26 cellular contexts compared by ENCODE assay signal in genomic region chr17:40148527-40148926, GRCh38. TPM values are rescaled to one million over a fixed set of nuclear protein-coding genes. Genes with fewer than 3 reads are reported as not detected.
A peak's percentile ranks its signal among the peaks of the same experiment; 100 is the strongest.
DNase-seq lines count a peak whose midpoint lies in the region; ATAC-seq and TF ChIP-seq lines count a peak whose summit lies in the region.
"Had no signal": no experiment of that assay in that cellular context is flagged by ENCODE, and none has a peak within 500 bp of the region (broad histone marks: within the 10 kb centered on the region; RNA-seq: fewer than 3 reads in every experiment).

No MANE protein-coding gene starts in this region.

- H3K4me1 ChIP-seq in endodermal cell (ENCODE audit: control insufficient read depth, insufficient read depth, low read length), result no peaks in the 10 kb centered on the region
- H3K4me1 ChIP-seq: colonic mucosa had no signal

- DNase-seq in activated T-cell treated with anti-CD3 and anti-CD28 coated beads, Interleukin-2, amount 50 U/mL, for 72 hours, result no peak
- DNase-seq in activated T-cell treated with anti-CD3 and anti-CD28 coated beads for 4 hours, result no peak
- no peak for DNase-seq in T-cell
- DNase-seq in endodermal cell, result no peak
- DNase-seq in NK-92 (lab: John Stamatoyannopoulos, UW; ENCODE audit: unreplicated experiment), result no peak
- DNase-seq in dorsolateral prefrontal cortex, result no peak
- DNase-seq: activated naive CD4-positive, alpha-beta T cell treated with anti-CD3 and anti-CD28 coated beads, Interleukin-2, amount 10 ng/mL, durations not matched to agents 7 days and 5 days; activated T-cell treated with anti-CD3 and anti-CD28 coated beads, Interleukin-2, amount 50 U/mL, for 1 hour; CD4-positive, alpha-beta T cell; colonic mucosa; effector CD8-positive, alpha-beta T cell; GOT3; left colon; mammary epithelial cell; mucosa of descending colon; NCI-H1092; NCI-H1694; ovary; retina; RPMI8226; stimulated activated naive CD4-positive, alpha-beta T cell had no signal

- CTCF ChIA-PET in T-cell (lab: Charles Lee), result interaction anchor here (0.7 kb wide), 2 partner anchors 62 to 302 kb away, joined by 3 read pairs; no protein-coding TSS in a partner anchor

- H3K9me3 ChIP-seq in endodermal cell (ENCODE audit: control insufficient read depth, low read length), result no peaks in the 10 kb centered on the region
- H3K9me3 ChIP-seq: ascending aorta, colonic mucosa, mucosa of descending colon, ovary had no signal

- H3K4me3 ChIP-seq in endodermal cell (ENCODE audit: low read length) (no peak overlapping the region), dorsolateral prefrontal cortex (no peak overlapping the region)
- H3K4me3 ChIP-seq: ascending aorta, colonic mucosa, mucosa of descending colon, ovary, skin epidermis had no signal

- peaks cover 52% of the 10 kb centered on the region for H3K4me1 Mint-ChIP-seq in activated T-cell treated with anti-CD3 and anti-CD28 coated beads, Interleukin-2, amount 50 U/mL, for 72 hours (ENCODE audit: low read depth)
- H3K4me1 Mint-ChIP-seq in T-cell, result peaks cover 53 to 64% (median 58%) of the 10 kb centered on the region in 3 donors
- H3K4me1 Mint-ChIP-seq in endodermal cell, result no peaks in the 10 kb centered on the region
- H3K4me1 Mint-ChIP-seq in stimulated activated memory B cell treated with anti-CD40 and anti-IgM and Interleukin-4, amounts not matched to agents 10 μg/mL and 1 μg/mL and 100 μg/mL, for 72 hours, result peaks cover 48% of the 10 kb centered on the region

- H3K27me3 ChIP-seq in endodermal cell (ENCODE audit: control insufficient read depth, insufficient read depth, low read length, poor library complexity, severe bottlenecking), result no peaks in the 10 kb centered on the region
- no peaks in the 10 kb centered on the region for H3K27me3 ChIP-seq in dorsolateral prefrontal cortex
- H3K27me3 ChIP-seq: ascending aorta, colonic mucosa, ovary had no signal

- POLR2A ChIA-PET in T-cell (lab: Charles Lee), result no interaction called here

- peaks cover 12 to 32% of the 10 kb centered on the region in 2 donors for H3K36me3 Mint-ChIP-seq in activated T-cell treated with anti-CD3 and anti-CD28 coated beads, Interleukin-2, amount 50 U/mL, for 72 hours (ENCODE audit: insufficient read depth in 2 of 2)
- H3K36me3 Mint-ChIP-seq in T-cell (peaks cover 40% of the 10 kb centered on the region), endodermal cell (ENCODE audit: low read depth) (peaks cover 65% of the 10 kb centered on the region)
- H3K36me3 Mint-ChIP-seq in stimulated activated memory B cell treated with anti-CD40 and anti-IgM and Interleukin-4, amounts not matched to agents 10 μg/mL and 1 μg/mL and 100 μg/mL, for 72 hours, result peaks cover 68% of the 10 kb centered on the region

- ATAC-seq in activated T-cell treated with anti-CD3 and anti-CD28 coated beads, Interleukin-2, amount 50 U/mL, for 72 hours (replicated peaks in 1 of 2), result no peak
- no peak for ATAC-seq in T-cell (replicated peaks in 1 of 4)
- ATAC-seq in stimulated activated memory B cell treated with anti-CD40 and anti-IgM and Interleukin-4, amounts not matched to agents 10 μg/mL and 1 μg/mL and 100 μg/mL, for 72 hours, result no peak
- ATAC-seq: activated CD4-positive, CD25-positive, alpha-beta regulatory T cell treated with anti-CD3 and anti-CD28 coated beads, Interleukin-2, amount 50 U/mL, for 24 hours; left colon; mucosa of descending colon; natural killer cell treated with Interleukin-12 subunit alpha and Interleukin-12 subunit beta and Interleukin-15 and Interleukin-18, amount 100 ng/mL, for 72 hours had no signal

- H3K27ac Mint-ChIP-seq in activated T-cell treated with anti-CD3 and anti-CD28 coated beads, Interleukin-2, amount 50 U/mL, for 72 hours, result peak overlapping the region; percentile 16
- H3K27ac Mint-ChIP-seq in T-cell (peak overlapping the region; percentile 2 to 44), endodermal cell (peak overlapping the region; percentile 5)
- H3K27ac Mint-ChIP-seq in stimulated activated memory B cell treated with anti-CD40 and anti-IgM and Interleukin-4, amounts not matched to agents 10 μg/mL and 1 μg/mL and 100 μg/mL, for 72 hours, result peak overlapping the region; percentile 35
- H3K27ac Mint-ChIP-seq: activated naive CD4-positive, alpha-beta T cell treated with anti-CD3 and anti-CD28 coated beads, Interleukin-2, amount 10 ng/mL, durations not matched to agents 7 days and 5 days; CD4-positive, alpha-beta T cell had no signal

- peak overlapping the region in 1 of 2 donors; percentile 15 for H3K4me3 Mint-ChIP-seq in activated T-cell treated with anti-CD3 and anti-CD28 coated beads, Interleukin-2, amount 50 U/mL, for 72 hours
- H3K4me3 Mint-ChIP-seq in T-cell, result no peak overlapping the region
- H3K4me3 Mint-ChIP-seq in endodermal cell, result no peak overlapping the region
- H3K4me3 Mint-ChIP-seq in stimulated activated memory B cell treated with anti-CD40 and anti-IgM and Interleukin-4, amounts not matched to agents 10 μg/mL and 1 μg/mL and 100 μg/mL, for 72 hours, result no peak overlapping the region
- H3K4me3 Mint-ChIP-seq: activated naive CD4-positive, alpha-beta T cell treated with anti-CD3 and anti-CD28 coated beads, Interleukin-2, amount 10 ng/mL, durations not matched to agents 7 days and 5 days; CD4-positive, alpha-beta T cell; natural killer cell treated with Interleukin-12 subunit alpha and Interleukin-12 subunit beta and Interleukin-15 and Interleukin-18, amount 100 ng/mL, for 72 hours had no signal

- TF ChIP-seq CTCF in endodermal cell (conservative IDR thresholded peaks at IDR 0.05) (no peak), dorsolateral prefrontal cortex (IDR thresholded peaks at IDR 0.05 in 54 of 56, conservative IDR thresholded peaks at IDR 0.05 in 2 of 56; ENCODE audit: low read depth in 1 of 56, partially characterized antibody in 56 of 56) (no peak)

- no peak overlapping the region for H3K9ac ChIP-seq in endodermal cell (ENCODE audit: extremely low read depth, low read length, poor library complexity, severe bottlenecking)

- H3K27ac ChIP-seq in endodermal cell (ENCODE audit: low read depth, low read length) (no peak overlapping the region), dorsolateral prefrontal cortex (peak overlapping the region in 3 of 59 donors; percentile 2 to 6 (median 5))
- H3K27ac ChIP-seq: colonic mucosa, ovary, skin epidermis had no signal

- intact Hi-C loops in dorsolateral prefrontal cortex (cut with DNase I), result no loop called here

- H3K36me3 ChIP-seq in endodermal cell (ENCODE audit: control insufficient read depth, insufficient read depth, low read length), result peaks cover 71% of the 10 kb centered on the region
- H3K36me3 ChIP-seq: ovary had no signal

- H3K27me3 Mint-ChIP-seq in activated T-cell treated with anti-CD3 and anti-CD28 coated beads, Interleukin-2, amount 50 U/mL, for 72 hours (ENCODE audit: low read depth), result no peaks in the 10 kb centered on the region
- H3K27me3 Mint-ChIP-seq in T-cell (no peaks in the 10 kb centered on the region), endodermal cell (ENCODE audit: insufficient read depth) (no peaks in the 10 kb centered on the region)
- H3K27me3 Mint-ChIP-seq in stimulated activated memory B cell treated with anti-CD40 and anti-IgM and Interleukin-4, amounts not matched to agents 10 μg/mL and 1 μg/mL and 100 μg/mL, for 72 hours, result no peaks in the 10 kb centered on the region
- H3K27me3 Mint-ChIP-seq: activated naive CD4-positive, alpha-beta T cell treated with anti-CD3 and anti-CD28 coated beads, Interleukin-2, amount 10 ng/mL, durations not matched to agents 7 days and 5 days; CD4-positive, alpha-beta T cell; natural killer cell treated with Interleukin-12 subunit alpha and Interleukin-12 subunit beta and Interleukin-15 and Interleukin-18, amount 100 ng/mL, for 72 hours had no signal

- H3K9me3 Mint-ChIP-seq in activated T-cell treated with anti-CD3 and anti-CD28 coated beads, Interleukin-2, amount 50 U/mL, for 72 hours, result peaks cover 2% of the 10 kb centered on the region in 2 donors
- no peaks in the 10 kb centered on the region for H3K9me3 Mint-ChIP-seq in T-cell
- no peaks in the 10 kb centered on the region for H3K9me3 Mint-ChIP-seq in endodermal cell
- H3K9me3 Mint-ChIP-seq in stimulated activated memory B cell treated with anti-CD40 and anti-IgM and Interleukin-4, amounts not matched to agents 10 μg/mL and 1 μg/mL and 100 μg/mL, for 72 hours, result no peaks in the 10 kb centered on the region
- H3K9me3 Mint-ChIP-seq: activated naive CD4-positive, alpha-beta T cell treated with anti-CD3 and anti-CD28 coated beads, Interleukin-2, amount 10 ng/mL, durations not matched to agents 7 days and 5 days; CD4-positive, alpha-beta T cell; natural killer cell treated with Interleukin-12 subunit alpha and Interleukin-12 subunit beta and Interleukin-15 and Interleukin-18, amount 100 ng/mL, for 72 hours had no signal

- 93 to 100% methylated on average over 3 of the region's 3 CpGs for WGBS in endodermal cell (ENCODE audit: insufficient coverage in 1 of 2, insufficient read length in 1 of 2), 2 experiments

RNA-seq across cellular contexts. Expression of gene CASC3, which starts 8.2 kb away (rescaled TPM):
- total RNA-seq in activated T-cell treated with anti-CD3 and anti-CD28 coated beads, Interleukin-2, amount 50 U/mL, for 72 hours, result 100 to 1,000 TPM; 106 to 144 TPM
- total RNA-seq in T-cell (100 to 1,000 TPM; 116 to 161 (median 126) TPM), endodermal cell (100 to 1,000 TPM; 113 to 116 TPM), dorsolateral prefrontal cortex (100 to 1,000 TPM in 119 of 120 experiments, 10 to 100 TPM in 1; 95.0 to 216 (median 136) TPM)
- polyA plus RNA-seq in endodermal cell (2013, experiment 1 of 2), result 121 TPM
- polyA plus RNA-seq in endodermal cell (2013, experiment 2 of 2), result 108 TPM

RNA-seq across cellular contexts. Expression of gene MSL1, which starts 26.8 kb away (rescaled TPM):
- total RNA-seq in activated T-cell treated with anti-CD3 and anti-CD28 coated beads, Interleukin-2, amount 50 U/mL, for 72 hours, result 100 to 1,000 TPM; 115 to 121 TPM
- total RNA-seq in T-cell (100 to 1,000 TPM; 106 to 136 (median 115) TPM), endodermal cell (100 to 1,000 TPM in 1 of 2 donors, 10 to 100 TPM in 1; 95.4 to 108 TPM), dorsolateral prefrontal cortex (100 to 1,000 TPM in 116 of 120 experiments, 10 to 100 TPM in 4; 87.8 to 143 (median 120) TPM)
- 126 TPM for polyA plus RNA-seq in endodermal cell (2013, experiment 1 of 2)
- 115 TPM for polyA plus RNA-seq in endodermal cell (2013, experiment 2 of 2)

RNA-seq across cellular contexts. Expression of gene RAPGEFL1, which starts 28.7 kb away (rescaled TPM):
- total RNA-seq in activated T-cell treated with anti-CD3 and anti-CD28 coated beads, Interleukin-2, amount 50 U/mL, for 72 hours, result 1 to 10 TPM; 3.0 to 6.6 TPM
- 1 to 10 TPM; 4.6 to 10.0 (median 6.2) TPM for total RNA-seq in T-cell
- total RNA-seq in endodermal cell, result 10 to 100 TPM; 15.6 to 20.8 TPM
- 19.9 TPM for polyA plus RNA-seq in endodermal cell (2013, experiment 1 of 2)
- polyA plus RNA-seq in endodermal cell (2013, experiment 2 of 2), result 15.5 TPM
- 100 to 1,000 TPM in 59 of 120 experiments, 10 to 100 TPM in 61; 31.7 to 151 (median 99.5) TPM for total RNA-seq in dorsolateral prefrontal cortex

RNA-seq across cellular contexts. Expression of gene NR1D1, which starts 48.1 kb away (rescaled TPM):
- total RNA-seq in activated T-cell treated with anti-CD3 and anti-CD28 coated beads, Interleukin-2, amount 50 U/mL, for 72 hours, result 1 to 10 TPM; 4.5 to 6.3 TPM
- 10 to 100 TPM; 11.5 to 33.6 (median 21.9) TPM for total RNA-seq in T-cell
- total RNA-seq in endodermal cell, result 1 to 10 TPM; 3.0 to 4.4 TPM
- polyA plus RNA-seq in endodermal cell (2013, experiment 1 of 2), result 3.1 TPM
- 2.3 TPM for polyA plus RNA-seq in endodermal cell (2013, experiment 2 of 2)
- total RNA-seq in dorsolateral prefrontal cortex, result 10 to 100 TPM; 26.9 to 97.0 (median 62.1) TPM
